21 cellular contexts compared by ENCODE assay signal in genomic region chr2:67802296-67802695, GRCh38.
DNase-seq lines count a peak whose midpoint lies in the region; FAIRE-seq lines count a peak whose summit lies in the region.
"Had no signal": no experiment of that assay in that cellular context is flagged by ENCODE, and none has a peak within 500 bp of the region (broad histone marks: within the 10 kb centered on the region; RNA-seq: fewer than 3 reads in every experiment).

No MANE protein-coding gene starts in this region.

- peaks cover 9% of the 10 kb centered on the region for H3K4me1 ChIP-seq in GM23248 (ENCODE audit: insufficient read depth)
- H3K4me1 ChIP-seq: A549; BLaER1 treated with 17β-estradiol and CSF1 and Interleukin-3, amounts not matched to agents 10 nM and 100 nM had no signal

- no peak overlapping the region for H2AFZ ChIP-seq in GM23248

- H3K79me2 ChIP-seq in GM23248 (ENCODE audit: insufficient read depth): no peaks in the 10 kb centered on the region

- H3K4me3 ChIP-seq in GM23248: no peak overlapping the region
- H3K4me3 ChIP-seq: A549; BLaER1 treated with 17β-estradiol and CSF1 and Interleukin-3, amounts not matched to agents 10 nM and 100 nM had no signal

- DNase-seq in GM23248 (peak; percentile 26), RCC 7860 (ENCODE audit: low spot score) (peak; percentile 43), kidney tubule cell (ENCODE audit: low spot score) (peak; percentile 81), HPDE6-E6E7 (ENCODE audit: extremely low spot score) (no peak), GF-D8 (lab: John Stamatoyannopoulos, UW) (no peak), HT-29 (ENCODE audit: low spot score) (no peak)
- DNase-seq: 8988T; ACHN; AML-193; BE2C; CD4-positive, alpha-beta T cell; CD8-positive, alpha-beta memory T cell; DMS 273 treated with DMSO at 0.1 percent for 48 hours; DMS79; H7; HCEC 1CT had no signal

- H3K9ac ChIP-seq in GM23248: no peak overlapping the region
- H3K9ac ChIP-seq: BLaER1 treated with 17β-estradiol and CSF1 and Interleukin-3, amounts not matched to agents 10 nM and 100 nM had no signal

- H3K27me3 ChIP-seq in GM23248 (replicated peaks; ENCODE audit: insufficient read depth): no peaks in the 10 kb centered on the region
- H3K27me3 ChIP-seq: BE2C; BLaER1 treated with 17β-estradiol and CSF1 and Interleukin-3, amounts not matched to agents 10 nM and 100 nM had no signal

- no peaks in the 10 kb centered on the region for H3K9me2 ChIP-seq in GM23248 (ENCODE audit: insufficient read depth)

- H3F3A ChIP-seq in GM23248 (ENCODE audit: insufficient read depth): no peaks in the 10 kb centered on the region

- WGBS in GM23248 (ENCODE audit: low coverage in 1 of 2, low lambda C conversion rate in 2 of 2, missing lambda C conversion rate in 2 of 2), 2 experiments: 57 to 60% methylated on average over 2 of the region's 2 CpGs

- H3K4me2 ChIP-seq in GM23248 (ENCODE audit: unreplicated experiment): no peak overlapping the region
- H3K4me2 ChIP-seq: A549; BLaER1 treated with 17β-estradiol and CSF1 and Interleukin-3, amounts not matched to agents 10 nM and 100 nM had no signal

- H3K36me3 ChIP-seq in GM23248 (ENCODE audit: low read depth): no peaks in the 10 kb centered on the region
- H3K36me3 ChIP-seq: BE2C; BLaER1 treated with 17β-estradiol and CSF1 and Interleukin-3, amounts not matched to agents 10 nM and 100 nM had no signal

- in situ Hi-C loops in GM23248 (cut with MboI): no loop called here

- no peaks in the 10 kb centered on the region for H3K9me3 ChIP-seq in GM23248 (ENCODE audit: low read depth)
- H3K9me3 ChIP-seq: A549, BE2C had no signal

- H4K20me1 ChIP-seq in GM23248 (ENCODE audit: insufficient read depth): no peaks in the 10 kb centered on the region
- H4K20me1 ChIP-seq: BLaER1 treated with 17β-estradiol and CSF1 and Interleukin-3, amounts not matched to agents 10 nM and 100 nM had no signal

- FAIRE-seq in RCC 7860 (lab: Jason Lieb, UNC): no peak
- FAIRE-seq: A549, D721Med, GM12892, H1 had no signal

- H3K27ac ChIP-seq in GM23248: no peak overlapping the region
- H3K27ac ChIP-seq: A549; BLaER1 treated with 17β-estradiol and CSF1 and Interleukin-3, amounts not matched to agents 10 nM and 100 nM had no signal

Comparison
In these comparisons a context has a peak if more than half of its experiments do, and no peak if none do; other contexts are left out.
1. DNase-seq: peak in GM23248 (single experiment), RCC 7860 (single experiment) and kidney tubule cell (single experiment); none in HPDE6-E6E7 (single experiment), GF-D8 (single experiment) and HT-29 (single experiment).